In the genomic region with DNA sequence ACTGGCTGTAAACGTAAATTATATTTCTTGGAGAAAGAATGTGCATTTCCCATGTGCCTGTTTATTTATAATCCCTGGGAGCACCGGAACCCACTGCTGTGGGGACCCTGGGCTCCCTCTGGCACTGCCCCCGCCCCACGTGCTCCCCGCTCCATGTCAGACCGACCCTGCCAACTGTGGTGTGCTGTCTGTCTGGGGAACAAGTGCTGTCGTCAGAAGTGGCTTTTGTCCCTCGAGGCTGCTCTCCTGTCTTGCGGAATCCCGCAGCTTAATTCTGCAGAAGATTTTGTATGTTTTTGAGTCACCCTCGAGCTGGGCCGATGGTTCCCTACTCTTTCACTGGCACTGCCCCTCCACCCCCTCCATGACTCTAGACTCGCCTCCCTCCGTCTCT, we compare ENCODE assay signal across 1 cellular context.
TF ChIP-seq lines count a peak whose summit lies in the region.

No MANE protein-coding gene starts in this region.

TF ChIP-seq in GM23338, 12 proteins besides CTCF, POLR2A, EP300 and RAD21 (continued from another document):
- TF ChIP-seq, protein P1, sequence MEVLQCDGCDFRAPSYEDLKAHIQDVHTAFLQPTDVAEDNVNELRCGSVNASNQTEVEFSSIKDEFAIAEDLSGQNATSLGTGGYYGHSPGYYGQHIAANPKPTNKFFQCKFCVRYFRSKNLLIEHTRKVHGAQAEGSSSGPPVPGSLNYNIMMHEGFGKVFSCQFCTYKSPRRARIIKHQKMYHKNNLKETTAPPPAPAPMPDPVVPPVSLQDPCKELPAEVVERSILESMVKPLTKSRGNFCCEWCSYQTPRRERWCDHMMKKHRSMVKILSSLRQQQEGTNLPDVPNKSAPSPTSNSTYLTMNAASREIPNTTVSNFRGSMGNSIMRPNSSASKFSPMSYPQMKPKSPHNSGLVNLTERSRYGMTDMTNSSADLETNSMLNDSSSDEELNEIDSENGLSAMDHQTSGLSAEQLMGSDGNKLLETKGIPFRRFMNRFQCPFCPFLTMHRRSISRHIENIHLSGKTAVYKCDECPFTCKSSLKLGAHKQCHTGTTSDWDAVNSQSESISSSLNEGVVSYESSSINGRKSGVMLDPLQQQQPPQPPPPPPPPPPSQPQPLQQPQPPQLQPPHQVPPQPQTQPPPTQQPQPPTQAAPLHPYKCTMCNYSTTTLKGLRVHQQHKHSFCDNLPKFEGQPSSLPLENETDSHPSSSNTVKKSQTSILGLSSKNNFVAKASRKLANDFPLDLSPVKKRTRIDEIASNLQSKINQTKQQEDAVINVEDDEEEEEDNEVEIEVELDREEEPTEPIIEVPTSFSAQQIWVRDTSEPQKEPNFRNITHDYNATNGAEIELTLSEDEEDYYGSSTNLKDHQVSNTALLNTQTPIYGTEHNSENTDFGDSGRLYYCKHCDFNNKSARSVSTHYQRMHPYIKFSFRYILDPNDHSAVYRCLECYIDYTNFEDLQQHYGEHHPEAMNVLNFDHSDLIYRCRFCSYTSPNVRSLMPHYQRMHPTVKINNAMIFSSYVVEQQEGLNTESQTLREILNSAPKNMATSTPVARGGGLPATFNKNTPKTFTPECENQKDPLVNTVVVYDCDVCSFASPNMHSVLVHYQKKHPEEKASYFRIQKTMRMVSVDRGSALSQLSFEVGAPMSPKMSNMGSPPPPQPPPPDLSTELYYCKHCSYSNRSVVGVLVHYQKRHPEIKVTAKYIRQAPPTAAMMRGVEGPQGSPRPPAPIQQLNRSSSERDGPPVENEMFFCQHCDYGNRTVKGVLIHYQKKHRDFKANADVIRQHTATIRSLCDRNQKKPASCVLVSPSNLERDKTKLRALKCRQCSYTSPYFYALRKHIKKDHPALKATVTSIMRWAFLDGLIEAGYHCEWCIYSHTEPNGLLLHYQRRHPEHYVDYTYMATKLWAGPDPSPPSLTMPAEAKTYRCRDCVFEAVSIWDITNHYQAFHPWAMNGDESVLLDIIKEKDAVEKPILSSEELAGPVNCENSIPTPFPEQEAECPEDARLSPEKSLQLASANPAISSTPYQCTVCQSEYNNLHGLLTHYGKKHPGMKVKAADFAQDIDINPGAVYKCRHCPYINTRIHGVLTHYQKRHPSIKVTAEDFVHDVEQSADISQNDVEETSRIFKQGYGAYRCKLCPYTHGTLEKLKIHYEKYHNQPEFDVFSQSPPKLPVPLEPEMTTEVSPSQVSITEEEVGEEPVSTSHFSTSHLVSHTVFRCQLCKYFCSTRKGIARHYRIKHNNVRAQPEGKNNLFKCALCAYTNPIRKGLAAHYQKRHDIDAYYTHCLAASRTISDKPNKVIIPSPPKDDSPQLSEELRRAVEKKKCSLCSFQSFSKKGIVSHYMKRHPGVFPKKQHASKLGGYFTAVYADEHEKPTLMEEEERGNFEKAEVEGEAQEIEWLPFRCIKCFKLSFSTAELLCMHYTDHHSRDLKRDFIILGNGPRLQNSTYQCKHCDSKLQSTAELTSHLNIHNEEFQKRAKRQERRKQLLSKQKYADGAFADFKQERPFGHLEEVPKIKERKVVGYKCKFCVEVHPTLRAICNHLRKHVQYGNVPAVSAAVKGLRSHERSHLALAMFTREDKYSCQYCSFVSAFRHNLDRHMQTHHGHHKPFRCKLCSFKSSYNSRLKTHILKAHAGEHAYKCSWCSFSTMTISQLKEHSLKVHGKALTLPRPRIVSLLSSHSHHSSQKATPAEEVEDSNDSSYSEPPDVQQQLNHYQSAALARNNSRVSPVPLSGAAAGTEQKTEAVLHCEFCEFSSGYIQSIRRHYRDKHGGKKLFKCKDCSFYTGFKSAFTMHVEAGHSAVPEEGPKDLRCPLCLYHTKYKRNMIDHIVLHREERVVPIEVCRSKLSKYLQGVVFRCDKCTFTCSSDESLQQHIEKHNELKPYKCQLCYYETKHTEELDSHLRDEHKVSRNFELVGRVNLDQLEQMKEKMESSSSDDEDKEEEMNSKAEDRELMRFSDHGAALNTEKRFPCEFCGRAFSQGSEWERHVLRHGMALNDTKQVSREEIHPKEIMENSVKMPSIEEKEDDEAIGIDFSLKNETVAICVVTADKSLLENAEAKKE (CRISPR knock-in tag; IDR thresholded peaks at IDR 0.05) = no peak
- TF ChIP-seq, protein P2, sequence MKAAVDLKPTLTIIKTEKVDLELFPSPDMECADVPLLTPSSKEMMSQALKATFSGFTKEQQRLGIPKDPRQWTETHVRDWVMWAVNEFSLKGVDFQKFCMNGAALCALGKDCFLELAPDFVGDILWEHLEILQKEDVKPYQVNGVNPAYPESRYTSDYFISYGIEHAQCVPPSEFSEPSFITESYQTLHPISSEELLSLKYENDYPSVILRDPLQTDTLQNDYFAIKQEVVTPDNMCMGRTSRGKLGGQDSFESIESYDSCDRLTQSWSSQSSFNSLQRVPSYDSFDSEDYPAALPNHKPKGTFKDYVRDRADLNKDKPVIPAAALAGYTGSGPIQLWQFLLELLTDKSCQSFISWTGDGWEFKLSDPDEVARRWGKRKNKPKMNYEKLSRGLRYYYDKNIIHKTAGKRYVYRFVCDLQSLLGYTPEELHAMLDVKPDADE (IDR thresholded peaks at IDR 0.05) = no peak
- TF ChIP-seq, protein P3, sequence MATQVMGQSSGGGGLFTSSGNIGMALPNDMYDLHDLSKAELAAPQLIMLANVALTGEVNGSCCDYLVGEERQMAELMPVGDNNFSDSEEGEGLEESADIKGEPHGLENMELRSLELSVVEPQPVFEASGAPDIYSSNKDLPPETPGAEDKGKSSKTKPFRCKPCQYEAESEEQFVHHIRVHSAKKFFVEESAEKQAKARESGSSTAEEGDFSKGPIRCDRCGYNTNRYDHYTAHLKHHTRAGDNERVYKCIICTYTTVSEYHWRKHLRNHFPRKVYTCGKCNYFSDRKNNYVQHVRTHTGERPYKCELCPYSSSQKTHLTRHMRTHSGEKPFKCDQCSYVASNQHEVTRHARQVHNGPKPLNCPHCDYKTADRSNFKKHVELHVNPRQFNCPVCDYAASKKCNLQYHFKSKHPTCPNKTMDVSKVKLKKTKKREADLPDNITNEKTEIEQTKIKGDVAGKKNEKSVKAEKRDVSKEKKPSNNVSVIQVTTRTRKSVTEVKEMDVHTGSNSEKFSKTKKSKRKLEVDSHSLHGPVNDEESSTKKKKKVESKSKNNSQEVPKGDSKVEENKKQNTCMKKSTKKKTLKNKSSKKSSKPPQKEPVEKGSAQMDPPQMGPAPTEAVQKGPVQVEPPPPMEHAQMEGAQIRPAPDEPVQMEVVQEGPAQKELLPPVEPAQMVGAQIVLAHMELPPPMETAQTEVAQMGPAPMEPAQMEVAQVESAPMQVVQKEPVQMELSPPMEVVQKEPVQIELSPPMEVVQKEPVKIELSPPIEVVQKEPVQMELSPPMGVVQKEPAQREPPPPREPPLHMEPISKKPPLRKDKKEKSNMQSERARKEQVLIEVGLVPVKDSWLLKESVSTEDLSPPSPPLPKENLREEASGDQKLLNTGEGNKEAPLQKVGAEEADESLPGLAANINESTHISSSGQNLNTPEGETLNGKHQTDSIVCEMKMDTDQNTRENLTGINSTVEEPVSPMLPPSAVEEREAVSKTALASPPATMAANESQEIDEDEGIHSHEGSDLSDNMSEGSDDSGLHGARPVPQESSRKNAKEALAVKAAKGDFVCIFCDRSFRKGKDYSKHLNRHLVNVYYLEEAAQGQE (IDR thresholded peaks at IDR 0.05; ENCODE audit: unreplicated experiment) = no peak
- TF ChIP-seq POLR2AphosphoS5 (IDR thresholded peaks at IDR 0.05; ENCODE audit: low read depth) (no peak), ZNF114 (CRISPR knock-in tag; IDR thresholded peaks at IDR 0.05) (no peak)
